Comparison of ENCODE assay signal across 9 cellular contexts in genomic region chr5:181186902-181187499, GRCh38. TPM values are rescaled to one million over a fixed set of nuclear protein-coding genes. Genes with fewer than 3 reads are reported as not detected.
DNase-seq lines count a peak whose midpoint lies in the region; ATAC-seq and TF ChIP-seq lines count a peak whose summit lies in the region.
"Had no signal": no experiment of that assay in that cellular context is flagged by ENCODE, and none has a peak within 500 bp of the region (broad histone marks: within the 10 kb centered on the region; RNA-seq: fewer than 3 reads in every experiment).

No MANE protein-coding gene starts in this region.

- ATAC-seq in right cardiac atrium (no peak), body of pancreas (no peak)

- TF ChIP-seq POLR2A in uterus (IDR thresholded peaks at IDR 0.05) = no peak
- no peak for TF ChIP-seq POLR2A in erythroblast (IDR thresholded peaks at IDR 0.05; ENCODE audit: low read length)
- no peak for TF ChIP-seq POLR2A in body of pancreas (IDR thresholded peaks at IDR 0.05)

- DNase-seq in cardiac muscle cell (ENCODE audit: low read depth in 1 of 2, low spot score in 1 of 2) (no peak), right cardiac atrium (no peak), immature natural killer cell (no peak), uterus (no peak), Karpas-422 (no peak), erythroblast (lab: John Stamatoyannopoulos, UW) (no peak), body of pancreas (no peak)
- no peak for DNase-seq in activated T-helper 1 cell treated with anti-CD3 and anti-CD28 coated beads, Interleukin-12 subunit alpha, Interleukin-12 subunit beta, Interleukin-2, Interleukin-4 antibody, amounts not matched to agents 30 ng/mL and 10 ng/mL and 1 ng/mL, durations not matched to agents 14 hours and 24 hours and 36 hours (ENCODE audit: low spot score)
- DNase-seq: activated CD4-positive, CD25-positive, alpha-beta regulatory T cell had no signal

- H3K27ac Mint-ChIP-seq in activated T-helper 1 cell treated with anti-CD3 and anti-CD28 coated beads, Interleukin-12 subunit alpha, Interleukin-12 subunit beta, Interleukin-2, Interleukin-4 antibody, amounts not matched to agents 30 ng/mL and 10 ng/mL and 1 ng/mL, durations not matched to agents 14 hours and 24 hours and 36 hours = peak overlapping the region; percentile 97
- H3K27ac Mint-ChIP-seq in immature natural killer cell = peak overlapping the region in 5 of 6 donors; percentile 17 to 98 (median 67)

- no peaks in the 10 kb centered on the region for H4K20me1 ChIP-seq in Karpas-422 (ENCODE audit: insufficient read depth, low read depth, low read length)

- TF ChIP-seq CTCF in cardiac muscle cell (IDR thresholded peaks at IDR 0.05; ENCODE audit: low read depth, low read length) (no peak), uterus (IDR thresholded peaks at IDR 0.05) (no peak), body of pancreas (IDR thresholded peaks at IDR 0.05) (no peak)

- intact Hi-C loops in right cardiac atrium (cut with DNase I) (loop anchor here in 3 of 4 donors (5.0 to 10.0 kb wide), 2 partner anchors 35 to 58 kb away; partner anchors contain the start of genes RACK1 (in 2 of the 3) and TRIM41 (in 2 of the 3)), uterus (cut with DNase I; ENCODE audit: low total_unique reads) (no loop called here), body of pancreas (cut with DNase I) (no loop called here)
- intact Hi-C loops in activated T-helper 1 cell treated with anti-CD3 and anti-CD28 coated beads, Interleukin-12 subunit alpha, Interleukin-12 subunit beta, Interleukin-2, Interleukin-4 antibody, amounts not matched to agents 30 ng/mL and 10 ng/mL and 1 ng/mL, durations not matched to agents 14 hours and 24 hours and 36 hours (cut with micrococcal nuclease) = loop anchor here (10.0 kb wide), 3 partner anchors 382 to 1562 kb away; partner anchors contain the start of genes HNRNPH1 and MGAT1

- no peak overlapping the region for H3K4me3 Mint-ChIP-seq in activated T-helper 1 cell treated with anti-CD3 and anti-CD28 coated beads, Interleukin-12 subunit alpha, Interleukin-12 subunit beta, Interleukin-2, Interleukin-4 antibody, amounts not matched to agents 30 ng/mL and 10 ng/mL and 1 ng/mL, durations not matched to agents 14 hours and 24 hours and 36 hours
- H3K4me3 Mint-ChIP-seq in immature natural killer cell = peak overlapping the region in 3 of 5 donors; percentile 28 to 98 (median 64)

- peaks cover 15% of the 10 kb centered on the region for H3K27me3 ChIP-seq in cardiac muscle cell
- H3K27me3 ChIP-seq in right cardiac atrium (ENCODE audit: control insufficient read depth, insufficient read depth) = no peaks in the 10 kb centered on the region
- H3K27me3 ChIP-seq in uterus = no peaks in the 10 kb centered on the region
- H3K27me3 ChIP-seq in Karpas-422 (ENCODE audit: low read length) = no peaks in the 10 kb centered on the region
- H3K27me3 ChIP-seq in body of pancreas = no peaks in the 10 kb centered on the region

- peaks cover 9% of the 10 kb centered on the region for H3K27me3 Mint-ChIP-seq in activated T-helper 1 cell treated with anti-CD3 and anti-CD28 coated beads, Interleukin-12 subunit alpha, Interleukin-12 subunit beta, Interleukin-2, Interleukin-4 antibody, amounts not matched to agents 30 ng/mL and 10 ng/mL and 1 ng/mL, durations not matched to agents 14 hours and 24 hours and 36 hours (ENCODE audit: insufficient read depth)
- H3K27me3 Mint-ChIP-seq in immature natural killer cell (ENCODE audit: low read depth in 3 of 3) = peaks cover 43 to 63% (median 47%) of the 10 kb centered on the region in 3 donors

- H3K4me1 ChIP-seq in cardiac muscle cell (ENCODE audit: low read depth) = no peaks in the 10 kb centered on the region
- no peaks in the 10 kb centered on the region for H3K4me1 ChIP-seq in right cardiac atrium (ENCODE audit: control insufficient read depth, insufficient read depth, low read length)
- no peaks in the 10 kb centered on the region for H3K4me1 ChIP-seq in uterus
- peaks cover 39% of the 10 kb centered on the region for H3K4me1 ChIP-seq in Karpas-422 (ENCODE audit: low read length)
- H3K4me1 ChIP-seq in body of pancreas = peaks cover 34% of the 10 kb centered on the region

- no peak overlapping the region for H3K9ac ChIP-seq in Karpas-422 (ENCODE audit: low read length)

- H3K36me3 Mint-ChIP-seq in activated T-helper 1 cell treated with anti-CD3 and anti-CD28 coated beads, Interleukin-12 subunit alpha, Interleukin-12 subunit beta, Interleukin-2, Interleukin-4 antibody, amounts not matched to agents 30 ng/mL and 10 ng/mL and 1 ng/mL, durations not matched to agents 14 hours and 24 hours and 36 hours (ENCODE audit: low read depth) = peaks cover 3% of the 10 kb centered on the region
- peaks cover 0 to 3% (median 0%) of the 10 kb centered on the region in 3 donors for H3K36me3 Mint-ChIP-seq in immature natural killer cell

- no peaks in the 10 kb centered on the region for H3K79me2 ChIP-seq in Karpas-422 (ENCODE audit: low read length)

- H3K9me3 Mint-ChIP-seq in activated T-helper 1 cell treated with anti-CD3 and anti-CD28 coated beads, Interleukin-12 subunit alpha, Interleukin-12 subunit beta, Interleukin-2, Interleukin-4 antibody, amounts not matched to agents 30 ng/mL and 10 ng/mL and 1 ng/mL, durations not matched to agents 14 hours and 24 hours and 36 hours = no peaks in the 10 kb centered on the region
- peaks cover 0 to 8% (median 6%) of the 10 kb centered on the region in 6 donors for H3K9me3 Mint-ChIP-seq in immature natural killer cell

- H3K4me1 Mint-ChIP-seq in activated T-helper 1 cell treated with anti-CD3 and anti-CD28 coated beads, Interleukin-12 subunit alpha, Interleukin-12 subunit beta, Interleukin-2, Interleukin-4 antibody, amounts not matched to agents 30 ng/mL and 10 ng/mL and 1 ng/mL, durations not matched to agents 14 hours and 24 hours and 36 hours (ENCODE audit: low read depth) = peaks cover 54% of the 10 kb centered on the region
- H3K4me1 Mint-ChIP-seq in immature natural killer cell = peaks cover 48 to 69% of the 10 kb centered on the region in 2 donors

- H3K4me2 ChIP-seq in Karpas-422 (ENCODE audit: low read depth, low read length, poor library complexity, severe bottlenecking) = no peak overlapping the region

- H3K4me3 ChIP-seq in cardiac muscle cell = peak overlapping the region; percentile 69
- H3K4me3 ChIP-seq in right cardiac atrium (ENCODE audit: low read length) = no peak overlapping the region
- H3K4me3 ChIP-seq in uterus = peak overlapping the region in 1 of 2 donors; percentile 72
- H3K4me3 ChIP-seq in Karpas-422 (ENCODE audit: low read length) = no peak overlapping the region
- no peak overlapping the region for H3K4me3 ChIP-seq in body of pancreas

- H3K36me3 ChIP-seq in cardiac muscle cell (no peaks in the 10 kb centered on the region), uterus (no peaks in the 10 kb centered on the region), Karpas-422 (ENCODE audit: insufficient read depth, low read length) (no peaks in the 10 kb centered on the region), body of pancreas (replicated peaks in 1 of 2; ENCODE audit: insufficient read depth in 1 of 2, low read depth in 2 of 2) (no peaks in the 10 kb centered on the region)

- H3K9me2 ChIP-seq in Karpas-422 (replicated peaks; ENCODE audit: insufficient read depth, low read length) = no peaks in the 10 kb centered on the region

- H3K9me3 ChIP-seq in cardiac muscle cell (ENCODE audit: low read depth) (no peaks in the 10 kb centered on the region), right cardiac atrium (ENCODE audit: control insufficient read depth, low read length) (no peaks in the 10 kb centered on the region), uterus (no peaks in the 10 kb centered on the region), Karpas-422 (ENCODE audit: low read length) (no peaks in the 10 kb centered on the region), body of pancreas (no peaks in the 10 kb centered on the region)

- 56% methylated on average over 8 of the region's 8 CpGs for WGBS in right cardiac atrium
- 52 to 58% methylated on average over 8 of the region's 8 CpGs for WGBS in body of pancreas, 2 donors

- H2AFZ ChIP-seq in Karpas-422 (ENCODE audit: low read length) = no peak overlapping the region

- no peak overlapping the region for H3K27ac ChIP-seq in cardiac muscle cell
- no peak overlapping the region for H3K27ac ChIP-seq in right cardiac atrium (ENCODE audit: low read length)
- H3K27ac ChIP-seq in uterus = peak overlapping the region; percentile 92 to 93
- no peak overlapping the region for H3K27ac ChIP-seq in Karpas-422 (ENCODE audit: low read length)
- H3K27ac ChIP-seq in body of pancreas = peak overlapping the region in 1 of 4 donors; percentile 89

RNA-seq across cellular contexts. Expression of gene TRIM7, which starts 18.0 kb away (rescaled TPM):
- total RNA-seq in cardiac muscle cell = 0.39 TPM in 1 of 2 replicates, not detected in the other
- 0.11 and 0.20 TPM in 2 replicates for polyA plus RNA-seq in cardiac muscle cell
- 10 to 100 TPM in 1 of 4 donors, 1 to 10 TPM in 3; 3.8 to 13.1 (median 5.3) TPM for total RNA-seq in right cardiac atrium
- 4.4 TPM for polyA plus RNA-seq in right cardiac atrium
- total RNA-seq in activated T-helper 1 cell treated with anti-CD3 and anti-CD28 coated beads, Interleukin-12 subunit alpha, Interleukin-12 subunit beta, Interleukin-2, Interleukin-4 antibody, amounts not matched to agents 30 ng/mL and 10 ng/mL and 1 ng/mL, durations not matched to agents 14 hours and 24 hours and 36 hours = 1.5 and 1.8 TPM in 2 replicates
- under 1 TPM in 1 of 3 donors, not detected in 2; 0.50 TPM for polyA plus RNA-seq in immature natural killer cell
- total RNA-seq in uterus = 1 to 10 TPM; 1.2 to 7.7 (median 1.6) TPM
- total RNA-seq in Karpas-422 (2014; rRNA removed; shearing (Covaris generic); ENCODE audit: low replicate concordance) = 2.0 TPM in 1 of 2 replicates, not detected in the other
- 10 to 100 TPM; 11.5 to 17.9 TPM for total RNA-seq in body of pancreas

RNA-seq across cellular contexts. Expression of gene TRIM41, which starts 36.1 kb away (rescaled TPM):
- 29.4 and 30.1 TPM in 2 replicates for total RNA-seq in cardiac muscle cell
- 3.4 and 5.4 TPM in 2 replicates for polyA plus RNA-seq in cardiac muscle cell
- total RNA-seq in right cardiac atrium = 10 to 100 TPM; 18.6 to 21.2 (median 21.0) TPM
- 17.0 TPM for polyA plus RNA-seq in right cardiac atrium
- 31.8 and 34.8 TPM in 2 replicates for total RNA-seq in activated T-helper 1 cell treated with anti-CD3 and anti-CD28 coated beads, Interleukin-12 subunit alpha, Interleukin-12 subunit beta, Interleukin-2, Interleukin-4 antibody, amounts not matched to agents 30 ng/mL and 10 ng/mL and 1 ng/mL, durations not matched to agents 14 hours and 24 hours and 36 hours
- polyA plus RNA-seq in immature natural killer cell = 1 to 10 TPM in 2 of 3 donors, under 1 TPM in 1; 0.80 to 2.3 (median 1.7) TPM
- total RNA-seq in uterus = 10 to 100 TPM in 2 of 4 donors, 1 to 10 TPM in 2; 4.7 to 18.8 (median 12.2) TPM
- 23.6 and 46.2 TPM in 2 replicates for total RNA-seq in Karpas-422 (2014; rRNA removed; shearing (Covaris generic); ENCODE audit: low replicate concordance)
- 10 to 100 TPM; 12.5 to 15.2 TPM for total RNA-seq in body of pancreas

RNA-seq across cellular contexts. Expression of gene OR2V2, which starts 39.6 kb away (rescaled TPM):
- not detected in 2 replicates for total RNA-seq in cardiac muscle cell
- polyA plus RNA-seq in cardiac muscle cell = not detected in 2 replicates
- total RNA-seq in right cardiac atrium = not detected
- not detected for polyA plus RNA-seq in right cardiac atrium
- total RNA-seq in activated T-helper 1 cell treated with anti-CD3 and anti-CD28 coated beads, Interleukin-12 subunit alpha, Interleukin-12 subunit beta, Interleukin-2, Interleukin-4 antibody, amounts not matched to agents 30 ng/mL and 10 ng/mL and 1 ng/mL, durations not matched to agents 14 hours and 24 hours and 36 hours = not detected in 2 replicates
- not detected for polyA plus RNA-seq in immature natural killer cell
- total RNA-seq in uterus = not detected
- total RNA-seq in Karpas-422 (2014; rRNA removed; shearing (Covaris generic); ENCODE audit: low replicate concordance) = not detected in 2 replicates
- not detected for total RNA-seq in body of pancreas

RNA-seq across cellular contexts. Expression of gene OR2V1, which starts 56.0 kb away (rescaled TPM):
- total RNA-seq in cardiac muscle cell (not detected in 2 replicates), right cardiac atrium (not detected), uterus (not detected), body of pancreas (not detected)
- polyA plus RNA-seq in cardiac muscle cell (not detected in 2 replicates), right cardiac atrium (not detected), immature natural killer cell (not detected)
- total RNA-seq in activated T-helper 1 cell treated with anti-CD3 and anti-CD28 coated beads, Interleukin-12 subunit alpha, Interleukin-12 subunit beta, Interleukin-2, Interleukin-4 antibody, amounts not matched to agents 30 ng/mL and 10 ng/mL and 1 ng/mL, durations not matched to agents 14 hours and 24 hours and 36 hours = not detected in 2 replicates
- total RNA-seq in Karpas-422 (2014; rRNA removed; shearing (Covaris generic); ENCODE audit: low replicate concordance) = not detected in 2 replicates

RNA-seq across cellular contexts. Expression of gene RACK1, which starts 56.7 kb away (rescaled TPM):
- total RNA-seq in cardiac muscle cell (2,235 and 2,267 TPM in 2 replicates), right cardiac atrium (100 to 1,000 TPM; 698 to 874 (median 743) TPM), uterus (1,000 to 10,000 TPM; 1,656 to 5,035 (median 2,557) TPM), body of pancreas (1,000 to 10,000 TPM; 1,136 to 1,977 TPM)
- polyA plus RNA-seq in cardiac muscle cell (803 and 899 TPM in 2 replicates), right cardiac atrium (1,031 TPM), immature natural killer cell (1,000 to 10,000 TPM; 1,093 to 1,304 (median 1,251) TPM)
- 2,098 and 2,121 TPM in 2 replicates for total RNA-seq in activated T-helper 1 cell treated with anti-CD3 and anti-CD28 coated beads, Interleukin-12 subunit alpha, Interleukin-12 subunit beta, Interleukin-2, Interleukin-4 antibody, amounts not matched to agents 30 ng/mL and 10 ng/mL and 1 ng/mL, durations not matched to agents 14 hours and 24 hours and 36 hours
- 7,026 and 7,196 TPM in 2 replicates for total RNA-seq in Karpas-422 (2014; rRNA removed; shearing (Covaris generic); ENCODE audit: low replicate concordance)

Comparison
In these comparisons a context has a peak if more than half of its experiments do, and no peak if none do; other contexts are left out.
1. H3K27ac ChIP-seq: peak in uterus (2 of 2); none in cardiac muscle cell (single experiment), right cardiac atrium (single experiment) and Karpas-422 (single experiment).
2. intact Hi-C loops: an anchor here in right cardiac atrium (5.0 to 10.0 kb wide) and activated T-helper 1 cell treated with anti-CD3 and anti-CD28 coated beads, Interleukin-12 subunit alpha, Interleukin-12 subunit beta, Interleukin-2, Interleukin-4 antibody, amounts not matched to agents 30 ng/mL and 10 ng/mL and 1 ng/mL, durations not matched to agents 14 hours and 24 hours and 36 hours (10.0 kb wide); none called in uterus and body of pancreas.